In the genomic region with DNA sequence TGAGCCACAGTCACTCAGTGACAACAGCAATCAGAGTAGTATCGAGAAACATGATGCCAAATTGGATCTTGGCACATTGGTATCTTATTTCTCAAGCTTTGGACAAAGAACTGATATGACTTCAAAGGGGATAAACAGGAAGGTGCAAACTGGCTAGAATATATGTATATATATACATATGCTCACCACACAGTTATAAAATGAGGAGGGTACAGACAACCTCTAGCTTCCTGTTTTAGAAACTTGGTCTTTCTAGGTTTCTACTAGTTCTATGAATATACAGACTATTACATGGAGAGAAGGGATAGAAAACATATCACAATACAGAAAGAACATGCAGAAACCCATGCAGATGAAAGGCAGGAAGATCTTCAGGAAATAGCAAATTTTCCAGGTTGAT, we compare ENCODE assay signal across 25 cellular contexts.
"Had no signal": no experiment of that assay in that cellular context is flagged by ENCODE, and none has a peak within 500 bp of the region (broad histone marks: within the 10 kb centered on the region; RNA-seq: fewer than 3 reads in every experiment).

No MANE protein-coding gene starts in this region.

- FAIRE-seq: astrocyte, colon, RCC 7860, TTC549 had no signal

- ATAC-seq: activated CD8-positive, alpha-beta memory T cell treated with anti-CD3 and anti-CD28 coated beads, Interleukin-2, amount 10 ng/mL, durations not matched to agents 7 days and 5 days; activated naive CD8-positive, alpha-beta T cell treated with anti-CD3 and anti-CD28 coated beads, Interleukin-2, amount 50 U/mL, for 24 hours; PC-3; T-helper 17 cell had no signal

- DNase-seq: activated B cell treated with CpG ODN at 0.5 μM for 24 hours; activated CD4-positive, alpha-beta T cell treated with anti-CD3 and anti-CD28 coated beads for 1 hour; activated CD4-positive, alpha-beta T cell treated with anti-CD3 and anti-CD28 coated beads, Interleukin-2, amount 10 ng/mL, durations not matched to agents 24 days and 14 days; activated CD4-positive, alpha-beta T cell treated with anti-CD3 and anti-CD28 coated beads, Interleukin-2, amount 50 U/mL, for 48 hours; activated CD8-positive, alpha-beta memory T cell treated with anti-CD3 and anti-CD28 coated beads, Interleukin-2, amount 10 ng/mL, durations not matched to agents 7 days and 5 days; activated effector memory CD4-positive, alpha-beta T cell treated with Interleukin-2 at 50 U/mL for 16 hours; activated naive CD4-positive, alpha-beta T cell; activated naive CD8-positive, alpha-beta T cell treated with anti-CD3 and anti-CD28 coated beads, Interleukin-2, amount 50 U/mL, for 24 hours; activated T-cell treated with anti-CD3 and anti-CD28 coated beads, Interleukin-2, amount 50 U/mL, for 24 hours; amniotic stem cell; NCI-H1048; NCI-H146; NCI-H1930; NCI-H345; NCI-H510A; NCI-H69; NK-92 treated with Interleukin-12 subunit alpha and Interleukin-12 subunit beta, amount 100 ng/mL, for 24 hours; PC-3; SHP77 treated with DMSO at 0.1 percent for 48 hours; T-helper 17 cell; T-helper 9 cell had no signal
